In genomic region chr1:17214876-17215544, GRCh38 we compare ENCODE assay signal across 26 cellular contexts. TPM values are rescaled to one million over a fixed set of nuclear protein-coding genes. Genes with fewer than 3 reads are reported as not detected.
DNase-seq lines count a peak whose midpoint lies in the region; ATAC-seq and TF ChIP-seq lines count a peak whose summit lies in the region.
"Had no signal": no experiment of that assay in that cellular context is flagged by ENCODE, and none has a peak within 500 bp of the region (broad histone marks: within the 10 kb centered on the region; RNA-seq: fewer than 3 reads in every experiment).

No MANE protein-coding gene starts in this region.

- H3K4me2 ChIP-seq in BLaER1 treated with 17β-estradiol and CSF1 and Interleukin-3, amounts not matched to agents 10 nM and 100 nM: peak overlapping the region in 9 of 11 experiments; percentile 43 to 97 (median 92); a peak in 18 of 22 replicates

- CTCF ChIA-PET in activated B cell treated with CpG ODN at 0.5 μM for 24 hours (lab: Charles Lee): no interaction called here

- peaks cover 0 to 14% (median 0%) of the 10 kb centered on the region in 11 experiments; a peak in 4 of 22 replicates for H4K20me1 ChIP-seq in BLaER1 treated with 17β-estradiol and CSF1 and Interleukin-3, amounts not matched to agents 10 nM and 100 nM

- no peaks in the 10 kb centered on the region for H3K36me3 Mint-ChIP-seq in activated B cell treated with CpG ODN at 0.5 μM for 24 hours (ENCODE audit: low read depth)
- H3K36me3 Mint-ChIP-seq: CD4-positive, CD25-positive, alpha-beta regulatory T cell had no signal

- intact Hi-C loops in activated B cell treated with CpG ODN at 0.5 μM for 24 hours (cut with micrococcal nuclease): no loop called here

- POLR2A ChIA-PET in activated B cell treated with CpG ODN at 0.5 μM for 24 hours (lab: Charles Lee): no interaction called here

- ATAC-seq in activated B cell treated with CpG ODN at 0.5 μM for 24 hours (ENCODE audit: low read depth): peak; percentile 45
- no peak for ATAC-seq in GM21528 (IDR thresholded peaks at IDR 0.05; ENCODE audit: low FRiP score, unreplicated experiment)
- no peak for ATAC-seq in HG03108 (IDR thresholded peaks at IDR 0.05; ENCODE audit: unreplicated experiment)
- ATAC-seq: gastrocnemius medialis had no signal

- peaks cover 8% of the 10 kb centered on the region for H3K4me1 Mint-ChIP-seq in activated B cell treated with CpG ODN at 0.5 μM for 24 hours

- no peak for TF ChIP-seq CTCF in activated B cell treated with CpG ODN at 0.5 μM for 24 hours (IDR thresholded peaks at IDR 0.05)

- no peak overlapping the region for H3K9ac ChIP-seq in BLaER1 treated with 17β-estradiol and CSF1 and Interleukin-3, amounts not matched to agents 10 nM and 100 nM

- H3K9me3 Mint-ChIP-seq in activated B cell treated with CpG ODN at 0.5 μM for 24 hours: no peaks in the 10 kb centered on the region
- H3K9me3 Mint-ChIP-seq: activated T-cell treated with anti-CD3 and anti-CD28 coated beads, Interleukin-2, amount 50 U/mL, for 24 hours; CD4-positive, CD25-positive, alpha-beta regulatory T cell; neural crest cell had no signal

- no peak overlapping the region for H3K4me3 Mint-ChIP-seq in activated B cell treated with CpG ODN at 0.5 μM for 24 hours
- H3K4me3 Mint-ChIP-seq: activated T-cell treated with anti-CD3 and anti-CD28 coated beads, Interleukin-2, amount 50 U/mL, for 24 hours; CD4-positive, CD25-positive, alpha-beta regulatory T cell; neural crest cell had no signal

- H3K27ac Mint-ChIP-seq in activated B cell treated with CpG ODN at 0.5 μM for 24 hours: no peak overlapping the region
- H3K27ac Mint-ChIP-seq: activated T-cell treated with anti-CD3 and anti-CD28 coated beads, Interleukin-2, amount 50 U/mL, for 24 hours had no signal

- H3K36me3 ChIP-seq in BLaER1 treated with 17β-estradiol and CSF1 and Interleukin-3, amounts not matched to agents 10 nM and 100 nM: no peaks in the 10 kb centered on the region
- H3K36me3 ChIP-seq: adrenal gland, esophagus muscularis mucosa, gastrocnemius medialis, sigmoid colon, stomach, tibial artery had no signal

- H3K4me1 ChIP-seq in BLaER1 treated with 17β-estradiol and CSF1 and Interleukin-3, amounts not matched to agents 10 nM and 100 nM: peaks cover 17 to 58% (median 54%) of the 10 kb centered on the region in 10 experiments
- H3K4me1 ChIP-seq: adrenal gland, gastrocnemius medialis had no signal

- H3K27me3 ChIP-seq in BLaER1 treated with 17β-estradiol and CSF1 and Interleukin-3, amounts not matched to agents 10 nM and 100 nM: peaks cover 0 to 33% (median 11%) of the 10 kb centered on the region in 11 experiments; a peak in 15 of 22 replicates

- no peaks in the 10 kb centered on the region for H3K9me3 ChIP-seq in BLaER1 treated with 17β-estradiol and CSF1 and Interleukin-3, amounts not matched to agents 10 nM and 100 nM (replicated peaks in 1 of 11)
- H3K9me3 ChIP-seq: adrenal gland, esophagus muscularis mucosa, gastrocnemius medialis, sigmoid colon, stomach, tibial artery had no signal

- DNase-seq in LoVo (ENCODE audit: low spot score): peak; percentile 18
- no peak for DNase-seq in activated B cell treated with CpG ODN at 0.5 μM for 24 hours
- peak; percentile 59 for DNase-seq in iPS-NIHi7 (ENCODE audit: extremely low spot score)
- no peak for DNase-seq in activated effector memory CD4-positive, alpha-beta T cell treated with anti-CD3 and anti-CD28 coated beads, Interleukin-2, amount 50 U/mL, for 16 hours
- no peak for DNase-seq in SW480 (ENCODE audit: low spot score)
- DNase-seq: activated CD4-positive, CD25-positive, alpha-beta regulatory T cell treated with anti-CD3 and anti-CD28 coated beads, Interleukin-2, amount 50 U/mL, for 72 hours; activated naive CD4-positive, alpha-beta T cell treated with Interleukin-2 at 50 U/mL for 16 hours; activated T-cell treated with anti-CD3 and anti-CD28 coated beads, Interleukin-2, amount 50 U/mL, for 24 hours; adrenal gland; CD4-positive, CD25-positive, alpha-beta regulatory T cell; effector CD8-positive, alpha-beta T cell; gastrocnemius medialis; hippocampal formation; KG1; NCI-H1694 treated with DMSO at 0.1 percent for 48 hours; NCI-H526; sigmoid colon; stomach; SW 1271; tibial artery had no signal

- H3K27me3 Mint-ChIP-seq in activated B cell treated with CpG ODN at 0.5 μM for 24 hours: peaks cover 27% of the 10 kb centered on the region

- H3K4me3 ChIP-seq in BLaER1 treated with 17β-estradiol and CSF1 and Interleukin-3, amounts not matched to agents 10 nM and 100 nM: no peak overlapping the region
- H3K4me3 ChIP-seq: adrenal gland, esophagus muscularis mucosa, gastrocnemius medialis, sigmoid colon, stomach, tibial artery had no signal

- H3K27ac ChIP-seq in BLaER1 treated with 17β-estradiol and CSF1 and Interleukin-3, amounts not matched to agents 10 nM and 100 nM: no peak overlapping the region
- H3K27ac ChIP-seq: adrenal gland, esophagus muscularis mucosa, gastrocnemius medialis, sigmoid colon, stomach, tibial artery had no signal

RNA-seq across cellular contexts. Expression of gene PADI1, which starts 10.1 kb away (rescaled TPM):
- total RNA-seq in activated B cell treated with CpG ODN at 0.5 μM for 24 hours: not detected in 2 replicates
- total RNA-seq: adrenal gland; CD4-positive, CD25-positive, alpha-beta regulatory T cell; gastrocnemius medialis; neural crest cell; posterior vena cava; sigmoid colon had no signal

RNA-seq across cellular contexts. Expression of gene PADI3, which starts 33.9 kb away (rescaled TPM):
- total RNA-seq in activated B cell treated with CpG ODN at 0.5 μM for 24 hours: not detected in 2 replicates
- total RNA-seq: adrenal gland; CD4-positive, CD25-positive, alpha-beta regulatory T cell; esophagus muscularis mucosa; gastrocnemius medialis; neural crest cell; posterior vena cava; sigmoid colon; stomach had no signal

Comparison
In these comparisons a context has a peak if more than half of its experiments do, and no peak if none do; other contexts are left out.
1. DNase-seq: peak in LoVo (single experiment) and iPS-NIHi7 (single experiment); none in activated B cell treated with CpG ODN at 0.5 μM for 24 hours (single experiment), activated effector memory CD4-positive, alpha-beta T cell treated with anti-CD3 and anti-CD28 coated beads, Interleukin-2, amount 50 U/mL, for 16 hours (single experiment) and SW480 (single experiment).